In the genomic region with DNA sequence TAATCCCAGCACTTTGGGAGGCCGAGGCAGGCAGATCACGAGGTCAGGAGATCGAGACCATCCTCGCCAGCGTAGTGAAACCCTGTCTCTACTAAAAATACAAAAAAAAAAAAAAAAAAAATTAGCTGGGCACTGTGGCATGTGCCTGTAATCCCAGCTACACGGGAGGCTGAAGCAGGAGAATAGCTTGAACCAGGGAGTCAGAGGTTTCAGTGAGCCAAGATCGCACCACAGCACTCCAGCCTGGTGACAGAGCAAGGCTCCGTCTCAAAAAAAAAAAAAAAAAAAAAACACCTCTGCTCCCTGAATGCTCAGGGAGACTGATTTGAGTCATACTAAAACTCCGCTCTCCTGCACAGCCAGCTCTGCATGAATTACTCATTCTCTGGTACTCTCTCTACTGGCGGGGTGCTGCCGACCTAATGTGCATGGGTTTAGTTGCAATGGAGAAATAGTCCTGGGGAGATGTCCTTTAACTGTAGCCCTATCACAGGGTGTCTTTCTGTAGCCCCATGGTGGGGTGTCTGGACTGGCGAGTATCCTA, we compare ENCODE assay signal across 8 cellular contexts. TPM values are rescaled to one million over a fixed set of nuclear protein-coding genes. Genes with fewer than 3 reads are reported as not detected.
DNase-seq lines count a peak whose midpoint lies in the region; ATAC-seq, FAIRE-seq and TF ChIP-seq lines count a peak whose summit lies in the region.
"Not testable (repeated sequence)": the region's sequence is repeated elsewhere in the genome, so short reads cannot be mapped to it uniquely, and the experiment has no call there.

No MANE protein-coding gene starts in this region.

- TF ChIP-seq POLR2A in GM12892 (IDR thresholded peaks at IDR 0.05; ENCODE audit: low read depth, low read length) = not testable (repeated sequence)

- not testable (repeated sequence) for H3K36me3 ChIP-seq in adipocyte (ENCODE audit: control insufficient read depth, insufficient read depth, low read length, severe bottlenecking)

- H3K27me3 ChIP-seq in adipocyte (replicated peaks; ENCODE audit: control insufficient read depth, insufficient read depth, low read length) = not testable (repeated sequence)

- H3K4me3 ChIP-seq in adipocyte (ENCODE audit: low read length); fibroblast of villous mesenchyme (ENCODE audit: low read depth, low read length): not testable (repeated sequence)

- ATAC-seq in GM19463 (IDR thresholded peaks at IDR 0.05; ENCODE audit: unreplicated experiment) (peak; percentile 51), HG02678 (IDR thresholded peaks at IDR 0.05; ENCODE audit: unreplicated experiment) (peak; percentile 54), HG03565 (IDR thresholded peaks at IDR 0.05; ENCODE audit: unreplicated experiment) (peak; percentile 86)
- ATAC-seq in T-helper 17 cell = not testable (repeated sequence)

- peak overlapping the region; percentile 59 for H3K4me3 Mint-ChIP-seq in T-helper 17 cell

- H3K27me3 Mint-ChIP-seq in T-helper 17 cell = peaks cover 67% of the 10 kb centered on the region

- TF ChIP-seq CTCF in fibroblast of villous mesenchyme (IDR thresholded peaks at IDR 0.05; ENCODE audit: insufficient read depth, low read depth, low read length) = not testable (repeated sequence)

- H3K36me3 Mint-ChIP-seq in T-helper 17 cell (ENCODE audit: low read depth) = not testable (repeated sequence)

- not testable (repeated sequence) for H3K9me3 ChIP-seq in T-helper 17 cell (ENCODE audit: control insufficient read depth, low read length, poor library complexity, severe bottlenecking); adipocyte (ENCODE audit: control insufficient read depth, low read length)

- peak; percentile 44 for FAIRE-seq in GM12892 (lab: Jason Lieb, UNC)

- not testable (repeated sequence) for H3K27ac Mint-ChIP-seq in T-helper 17 cell

- H3K4me1 Mint-ChIP-seq in T-helper 17 cell = peaks cover 22% of the 10 kb centered on the region

- H3K9ac ChIP-seq in adipocyte (ENCODE audit: low read length) = not testable (repeated sequence)

- peaks cover 25% of the 10 kb centered on the region for H3K4me1 ChIP-seq in adipocyte (ENCODE audit: control insufficient read depth, insufficient read depth, low read length)

- DNase-seq in GM12892 (ENCODE audit: insufficient read length); T-helper 17 cell: not testable (repeated sequence)
- DNase-seq in adipocyte (ENCODE audit: low read depth) (peak; percentile 64), fibroblast of villous mesenchyme (ENCODE audit: low read depth) (peak; percentile 56)
- DNase-seq in stimulated activated CD8-positive, alpha-beta memory T cell treated with anti-CD3 and anti-CD28 coated beads, Interleukin-4, amount 100 ng/mL, for 48 hours = peak; percentile 48

RNA-seq across cellular contexts. Expression of a gene that starts 7.8 kb away (rescaled TPM):
- polyA plus RNA-seq in GM12892 (2012; ENCODE audit: missing spikeins) = 0.51 TPM
- total RNA-seq in T-helper 17 cell (10 to 100 TPM; 69.1 to 77.8 TPM), fibroblast of villous mesenchyme (158 and 168 TPM in 2 replicates)

RNA-seq across cellular contexts. Expression of a gene that starts 25.6 kb away (rescaled TPM):
- polyA plus RNA-seq in GM12892 (2012; ENCODE audit: missing spikeins) = 0.23 TPM
- total RNA-seq in T-helper 17 cell (100 to 1,000 TPM; 103 to 105 TPM), fibroblast of villous mesenchyme (5.2 and 8.1 TPM in 2 replicates)

Comparison
In these comparisons a context has a peak if more than half of its experiments do, and no peak if none do; other contexts are left out.
1. RNA of a gene that starts 25.6 kb away (total RNA-seq): 103 to 105 TPM in T-helper 17 cell; 5.2 to 8.1 TPM in fibroblast of villous mesenchyme; every median in the first group is over 10 times any median in the second.